ENCODE assay signal across 26 cellular contexts in the genomic region with DNA sequence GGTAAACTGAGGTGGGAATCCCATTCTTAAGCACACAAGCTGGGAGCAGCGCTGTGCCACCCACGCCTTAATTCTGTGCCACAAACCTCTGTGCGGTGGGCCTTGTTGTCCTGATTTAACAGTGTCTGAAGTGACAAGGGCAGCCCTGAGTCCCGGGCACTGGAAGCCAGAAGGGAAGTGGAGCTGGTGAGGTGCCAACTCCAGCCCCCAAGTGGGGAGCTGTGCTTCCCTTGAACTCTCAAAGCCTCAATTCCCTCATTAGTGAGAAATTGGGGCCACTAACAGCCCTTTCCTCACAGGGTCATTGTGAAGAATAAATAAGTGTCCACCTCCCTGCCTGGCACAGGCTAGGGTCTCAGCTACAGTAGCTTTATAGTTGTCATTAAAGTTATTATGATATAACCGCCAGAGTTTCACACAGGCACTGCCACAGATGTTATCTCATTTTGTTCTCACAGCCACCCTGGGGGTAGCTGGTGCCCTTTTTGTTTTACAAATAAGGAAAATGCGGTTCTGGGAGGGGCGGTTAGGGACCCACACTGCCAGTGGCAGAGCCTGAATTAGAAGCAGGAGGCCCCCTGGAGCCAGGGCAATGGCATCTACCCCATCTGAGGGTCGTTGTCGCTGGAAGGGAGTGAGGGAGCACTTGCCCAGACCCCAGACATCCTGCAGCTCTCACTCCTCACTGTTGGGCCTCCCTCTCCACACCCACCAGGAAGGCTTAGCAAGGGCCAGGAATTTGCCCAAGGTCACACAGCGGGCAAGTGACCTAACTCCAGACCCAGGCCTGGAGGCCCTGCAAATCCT. TPM values are rescaled to one million over a fixed set of nuclear protein-coding genes. Genes with fewer than 3 reads are reported as not detected.
A peak's percentile ranks its signal among the peaks of the same experiment; 100 is the strongest.
DNase-seq lines count a peak whose midpoint lies in the region; ATAC-seq and TF ChIP-seq lines count a peak whose summit lies in the region.
"Had no signal": no experiment of that assay in that cellular context is flagged by ENCODE, and none has a peak within 500 bp of the region (broad histone marks: within the 10 kb centered on the region; RNA-seq: fewer than 3 reads in every experiment).

No MANE protein-coding gene starts in this region.

- H3K27ac ChIP-seq in HEK293 (ENCODE audit: extremely low read depth, low read depth, low read length): no peak overlapping the region
- H3K27ac ChIP-seq: cardiac muscle cell, skin epidermis had no signal

- H3K4me3 Mint-ChIP-seq in effector memory CD8-positive, alpha-beta T cell: no peak overlapping the region
- peak overlapping the region; percentile 4 for H3K4me3 Mint-ChIP-seq in nephron progenitor cell
- H3K4me3 Mint-ChIP-seq: activated B cell treated with CpG ODN at 0.5 μM for 24 hours; activated T-helper 17 cell treated with anti-CD3 and anti-CD28 coated beads, Interleukin-2, amount 50 U/mL, for 72 hours had no signal

- H3K27ac Mint-ChIP-seq in effector memory CD8-positive, alpha-beta T cell: no peak overlapping the region
- H3K27ac Mint-ChIP-seq in nephron progenitor cell: no peak overlapping the region
- H3K27ac Mint-ChIP-seq: activated B cell treated with CpG ODN at 0.5 μM for 24 hours; activated T-helper 17 cell treated with anti-CD3 and anti-CD28 coated beads, Interleukin-2, amount 50 U/mL, for 72 hours had no signal

- peak; percentile 46 for DNase-seq in Daoy (ENCODE audit: low read depth)
- DNase-seq in effector memory CD8-positive, alpha-beta T cell: no peak
- no peak for DNase-seq in nephron progenitor cell
- DNase-seq in H4 (ENCODE audit: low spot score): no peak
- no peak for DNase-seq in NCI-H128 (lab: John Stamatoyannopoulos, UW; ENCODE audit: unreplicated experiment)
- DNase-seq: activated B cell treated with CpG ODN at 0.5 μM for 24 hours; activated CD4-positive, alpha-beta T cell treated with anti-CD3 and anti-CD28 coated beads, Interleukin-2, amount 50 U/mL, for 48 hours; activated CD8-positive, alpha-beta memory T cell treated with anti-CD3 and anti-CD28 coated beads, Interleukin-2, amount 50 U/mL, for 4 hours; anterior cingulate cortex; GDM1; KG1; NCI-H1930; NCI-H774; nucleus accumbens; stimulated activated CD4-positive, alpha-beta T cell treated with anti-CD3 and anti-CD28 coated beads, Interleukin-2, amount 100 ng/mL, for 24 hours; T1000 had no signal

- H3K27me3 Mint-ChIP-seq in effector memory CD8-positive, alpha-beta T cell: peaks cover 66 to 83% of the 10 kb centered on the region in 2 donors
- peaks cover 98% of the 10 kb centered on the region for H3K27me3 Mint-ChIP-seq in nephron progenitor cell (ENCODE audit: low read depth, poor library complexity)

- POLR2A ChIA-PET in HEK293 (lab: Yijun Ruan, JAX): no interaction called here

- no peak overlapping the region for H3K4me3 ChIP-seq in HEK293 (ENCODE audit: low read depth, low read length)
- H3K4me3 ChIP-seq: cardiac muscle cell, skin epidermis had no signal

- no peaks in the 10 kb centered on the region for H3K9me3 ChIP-seq in HEK293 (ENCODE audit: control insufficient read depth, insufficient read depth, low read depth, low read length)

- peaks cover 9 to 14% of the 10 kb centered on the region in 2 donors for H3K4me1 Mint-ChIP-seq in effector memory CD8-positive, alpha-beta T cell (ENCODE audit: low read depth in 2 of 2)
- H3K4me1 Mint-ChIP-seq in nephron progenitor cell: peaks cover 11% of the 10 kb centered on the region
- H3K4me1 Mint-ChIP-seq: activated B cell treated with CpG ODN at 0.5 μM for 24 hours had no signal

- TF ChIP-seq CTCF in HEK293 (tag by site-specific recombination; IDR thresholded peaks at IDR 0.05) (no peak), nephron progenitor cell (IDR thresholded peaks at IDR 0.05) (no peak)

- peaks cover 8% of the 10 kb centered on the region for H3K4me1 ChIP-seq in HEK293 (ENCODE audit: control insufficient read depth, insufficient read depth, low read length)

- H3K36me3 ChIP-seq in HEK293 (ENCODE audit: control insufficient read depth in 2 of 2, insufficient read depth in 1 of 2, low read length in 2 of 2): peaks cover 0 to 4% of the 10 kb centered on the region in 2 experiments; a peak in 1 of 3 replicates
- H3K36me3 ChIP-seq: cardiac muscle cell had no signal

- ATAC-seq in effector memory CD8-positive, alpha-beta T cell (replicated peaks): peak; percentile 40
- no peak for ATAC-seq in GM21576 (IDR thresholded peaks at IDR 0.05; ENCODE audit: unreplicated experiment)
- ATAC-seq in GM19452 (IDR thresholded peaks at IDR 0.05; ENCODE audit: unreplicated experiment): no peak
- ATAC-seq: activated T-helper 17 cell treated with anti-CD3 and anti-CD28 coated beads, Interleukin-2, amount 50 U/mL, for 72 hours; Right ventricle myocardium inferior had no signal

- peaks cover 0 to 2% of the 10 kb centered on the region in 2 donors for H3K9me3 Mint-ChIP-seq in effector memory CD8-positive, alpha-beta T cell
- no peaks in the 10 kb centered on the region for H3K9me3 Mint-ChIP-seq in nephron progenitor cell
- H3K9me3 Mint-ChIP-seq: activated B cell treated with CpG ODN at 0.5 μM for 24 hours; activated naive CD4-positive, alpha-beta T cell treated with anti-CD3 and anti-CD28 coated beads, Interleukin-2, amount 50 U/mL, for 24 hours; activated T-helper 17 cell treated with anti-CD3 and anti-CD28 coated beads, Interleukin-2, amount 50 U/mL, for 72 hours had no signal

- H3K36me3 Mint-ChIP-seq in effector memory CD8-positive, alpha-beta T cell (ENCODE audit: insufficient read depth): no peaks in the 10 kb centered on the region
- H3K36me3 Mint-ChIP-seq in nephron progenitor cell (ENCODE audit: low read depth): no peaks in the 10 kb centered on the region
- H3K36me3 Mint-ChIP-seq: activated naive CD4-positive, alpha-beta T cell treated with anti-CD3 and anti-CD28 coated beads, Interleukin-2, amount 50 U/mL, for 24 hours had no signal

- CTCF ChIA-PET in HEK293 (lab: Yijun Ruan, JAX): no interaction called here

TF ChIP-seq in HEK293, 187 proteins besides CTCF, POLR2A, EP300 and RAD21 (continues in another document):
- TF ChIP-seq, protein P1, sequence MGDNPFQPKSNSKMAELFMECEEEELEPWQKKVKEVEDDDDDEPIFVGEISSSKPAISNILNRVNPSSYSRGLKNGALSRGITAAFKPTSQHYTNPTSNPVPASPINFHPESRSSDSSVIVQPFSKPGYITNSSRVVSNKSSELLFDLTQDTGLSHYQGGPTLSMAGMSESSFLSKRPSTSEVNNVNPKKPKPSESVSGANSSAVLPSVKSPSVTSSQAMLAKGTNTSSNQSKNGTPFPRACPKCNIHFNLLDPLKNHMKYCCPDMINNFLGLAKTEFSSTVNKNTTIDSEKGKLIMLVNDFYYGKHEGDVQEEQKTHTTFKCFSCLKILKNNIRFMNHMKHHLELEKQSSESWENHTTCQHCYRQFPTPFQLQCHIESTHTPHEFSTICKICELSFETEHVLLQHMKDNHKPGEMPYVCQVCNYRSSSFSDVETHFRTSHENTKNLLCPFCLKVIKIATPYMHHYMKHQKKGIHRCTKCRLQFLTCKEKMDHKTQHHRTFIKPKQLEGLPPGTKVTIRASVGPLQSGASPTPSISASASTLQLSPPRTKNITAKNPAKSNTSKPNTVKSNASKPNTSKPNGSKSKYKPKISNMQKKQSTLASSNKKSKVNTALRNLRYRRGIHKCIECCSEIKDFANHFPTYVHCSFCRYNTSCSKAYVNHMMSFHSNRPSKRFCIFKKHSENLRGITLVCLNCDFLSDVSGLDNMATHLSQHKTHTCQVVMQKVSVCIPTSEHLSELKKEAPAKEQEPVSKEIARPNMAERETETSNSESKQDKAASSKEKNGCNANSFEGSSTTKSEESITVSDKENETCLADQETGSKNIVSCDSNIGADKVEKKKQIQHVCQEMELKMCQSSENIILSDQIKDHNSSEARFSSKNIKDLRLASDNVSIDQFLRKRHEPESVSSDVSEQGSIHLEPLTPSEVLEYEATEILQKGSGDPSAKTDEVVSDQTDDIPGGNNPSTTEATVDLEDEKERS (tag by site-specific recombination; IDR thresholded peaks at IDR 0.05): no peak
- TF ChIP-seq ZNF16 (tag by site-specific recombination; IDR thresholded peaks at IDR 0.05; ENCODE audit: low read depth): no peak
- TF ChIP-seq SP7 (tag by site-specific recombination; IDR thresholded peaks at IDR 0.05): no peak
- peak; percentile 95 for TF ChIP-seq GLIS1 (tag by site-specific recombination; IDR thresholded peaks at IDR 0.05)
- TF ChIP-seq ZEB2 (tag by site-specific recombination; IDR thresholded peaks at IDR 0.05): no peak
- TF ChIP-seq ZNF335 (tag by site-specific recombination; conservative IDR thresholded peaks at IDR 0.05): peak; percentile 91
- TF ChIP-seq ZNF140 (tag by site-specific recombination; IDR thresholded peaks at IDR 0.05): no peak

RNA-seq across cellular contexts. Expression of a gene that starts 2.1 kb away (rescaled TPM):
- 20.1 and 21.9 TPM in 2 replicates for total RNA-seq in Daoy (2014; rRNA removed; shearing (Covaris generic))
- total RNA-seq in H4 (2014; rRNA removed; shearing (Covaris generic)): not detected in 2 replicates
- total RNA-seq: activated B cell treated with CpG ODN at 0.5 μM for 24 hours; activated T-helper 17 cell treated with anti-CD3 and anti-CD28 coated beads, Interleukin-2, amount 50 U/mL, for 72 hours; cardiac muscle cell; fibroblast of lung; HT1080; Right ventricle myocardium inferior had no signal

Comparison
In these comparisons a context has a peak if more than half of its experiments do, and no peak if none do; other contexts are left out.
1. RNA of a gene that starts 2.1 kb away (total RNA-seq): 20.1 to 21.9 TPM in Daoy; not detected in H4; every median in the first group is over 10 times any median in the second.